In genomic region chr11:77207618-77208313, GRCh38 we compare ENCODE assay signal across 28 cellular contexts.
DNase-seq lines count a peak whose midpoint lies in the region; ATAC-seq and TF ChIP-seq lines count a peak whose summit lies in the region.
"Had no signal": no experiment of that assay in that cellular context is flagged by ENCODE, and none has a peak within 500 bp of the region (broad histone marks: within the 10 kb centered on the region; RNA-seq: fewer than 3 reads in every experiment).

No MANE protein-coding gene starts in this region.

- no peaks in the 10 kb centered on the region for H3K27me3 Mint-ChIP-seq in activated T-cell treated with anti-CD3 and anti-CD28 coated beads, Interleukin-2, amount 50 U/mL, for 24 hours
- peaks cover 2% of the 10 kb centered on the region for H3K27me3 Mint-ChIP-seq in endodermal cell (ENCODE audit: insufficient read depth)
- H3K27me3 Mint-ChIP-seq in osteocyte (ENCODE audit: unreplicated experiment): no peaks in the 10 kb centered on the region
- no peaks in the 10 kb centered on the region for H3K27me3 Mint-ChIP-seq in activated CD8-positive, alpha-beta T cell treated with anti-CD3 and anti-CD28 coated beads for 36 hours
- peaks cover 0 to 5% of the 10 kb centered on the region in 2 donors for H3K27me3 Mint-ChIP-seq in CD8-positive, alpha-beta memory T cell
- H3K27me3 Mint-ChIP-seq: activated CD4-positive, alpha-beta memory T cell treated with anti-CD3 and anti-CD28 coated beads, Interleukin-2, amount 10 ng/mL, durations not matched to agents 7 days and 5 days; activated naive CD4-positive, alpha-beta T cell treated with anti-CD3 and anti-CD28 coated beads, Interleukin-2, amount 50 U/mL, for 24 hours; activated T-helper 17 cell treated with anti-CD3 and anti-CD28 coated beads, Interleukin-2, amount 50 U/mL, for 72 hours; CD4-positive, alpha-beta T cell; naive thymus-derived CD4-positive, alpha-beta T cell had no signal

- H3K36me3 ChIP-seq in H7 (replicated peaks; ENCODE audit: control insufficient read depth, insufficient read depth, low read length) (no peaks in the 10 kb centered on the region), endodermal cell (ENCODE audit: control insufficient read depth, insufficient read depth, low read length) (no peaks in the 10 kb centered on the region)
- no peaks in the 10 kb centered on the region for H3K36me3 ChIP-seq in CD8-positive, alpha-beta memory T cell (ENCODE audit: insufficient read depth, low read length)
- H3K36me3 ChIP-seq: breast epithelium, colonic mucosa, suprapubic skin, upper lobe of left lung had no signal

- H3K36me3 Mint-ChIP-seq in activated T-cell treated with anti-CD3 and anti-CD28 coated beads, Interleukin-2, amount 50 U/mL, for 24 hours (ENCODE audit: low read depth): no peaks in the 10 kb centered on the region
- no peaks in the 10 kb centered on the region for H3K36me3 Mint-ChIP-seq in endodermal cell (ENCODE audit: low read depth)
- H3K36me3 Mint-ChIP-seq in osteocyte (ENCODE audit: unreplicated experiment): no peaks in the 10 kb centered on the region
- H3K36me3 Mint-ChIP-seq in activated CD8-positive, alpha-beta T cell treated with anti-CD3 and anti-CD28 coated beads for 36 hours (ENCODE audit: low read depth): no peaks in the 10 kb centered on the region
- no peaks in the 10 kb centered on the region for H3K36me3 Mint-ChIP-seq in CD8-positive, alpha-beta memory T cell
- H3K36me3 Mint-ChIP-seq: activated naive CD4-positive, alpha-beta T cell treated with anti-CD3 and anti-CD28 coated beads, Interleukin-2, amount 50 U/mL, for 24 hours; mesothelial cell of epicardium; naive thymus-derived CD4-positive, alpha-beta T cell had no signal

- H3K27ac Mint-ChIP-seq in activated T-cell treated with anti-CD3 and anti-CD28 coated beads, Interleukin-2, amount 50 U/mL, for 24 hours: no peak overlapping the region
- H3K27ac Mint-ChIP-seq in endodermal cell (no peak overlapping the region), osteocyte (ENCODE audit: unreplicated experiment) (no peak overlapping the region)
- H3K27ac Mint-ChIP-seq in activated CD8-positive, alpha-beta T cell treated with anti-CD3 and anti-CD28 coated beads for 36 hours: no peak overlapping the region
- H3K27ac Mint-ChIP-seq in CD8-positive, alpha-beta memory T cell: no peak overlapping the region
- H3K27ac Mint-ChIP-seq: activated CD4-positive, alpha-beta memory T cell treated with anti-CD3 and anti-CD28 coated beads, Interleukin-2, amount 10 ng/mL, durations not matched to agents 7 days and 5 days; activated naive CD4-positive, alpha-beta T cell treated with anti-CD3 and anti-CD28 coated beads, Interleukin-2, amount 50 U/mL, for 24 hours; activated T-helper 17 cell treated with anti-CD3 and anti-CD28 coated beads, Interleukin-2, amount 50 U/mL, for 72 hours; CD4-positive, alpha-beta T cell; mesothelial cell of epicardium; naive thymus-derived CD4-positive, alpha-beta T cell; T-helper 2 cell treated with Interferon-gamma antibody and Interleukin-4, amounts not matched to agents 5 μg/mL and 100 μg/mL, for 36 hours had no signal

- H3K4me1 Mint-ChIP-seq in activated T-cell treated with anti-CD3 and anti-CD28 coated beads, Interleukin-2, amount 50 U/mL, for 24 hours (ENCODE audit: low read depth): no peaks in the 10 kb centered on the region
- H3K4me1 Mint-ChIP-seq in endodermal cell (peaks cover 7% of the 10 kb centered on the region), osteocyte (ENCODE audit: unreplicated experiment) (no peaks in the 10 kb centered on the region)
- H3K4me1 Mint-ChIP-seq in activated CD8-positive, alpha-beta T cell treated with anti-CD3 and anti-CD28 coated beads for 36 hours (ENCODE audit: low read depth): no peaks in the 10 kb centered on the region
- no peaks in the 10 kb centered on the region for H3K4me1 Mint-ChIP-seq in CD8-positive, alpha-beta memory T cell
- H3K4me1 Mint-ChIP-seq: activated CD4-positive, alpha-beta memory T cell treated with anti-CD3 and anti-CD28 coated beads, Interleukin-2, amount 10 ng/mL, durations not matched to agents 7 days and 5 days; activated naive CD4-positive, alpha-beta T cell treated with anti-CD3 and anti-CD28 coated beads, Interleukin-2, amount 50 U/mL, for 24 hours; activated T-helper 17 cell treated with anti-CD3 and anti-CD28 coated beads, Interleukin-2, amount 50 U/mL, for 72 hours had no signal

- TF ChIP-seq CTCF in endodermal cell (conservative IDR thresholded peaks at IDR 0.05) (no peak), osteocyte (IDR thresholded peaks at IDR 0.05) (no peak)
- no peak for TF ChIP-seq CTCF in activated CD8-positive, alpha-beta T cell treated with anti-CD3 and anti-CD28 coated beads for 36 hours (IDR thresholded peaks at IDR 0.05)

- DNase-seq in activated T-cell treated with anti-CD3 and anti-CD28 coated beads, Interleukin-2, amount 50 U/mL, for 1 hour: peak; percentile 7
- no peak for DNase-seq in activated T-cell treated with anti-CD3 and anti-CD28 coated beads, Interleukin-2, amount 50 U/mL, for 24 hours
- DNase-seq in H7: peak; percentile 17
- DNase-seq in endodermal cell: peak; percentile 41
- DNase-seq in osteocyte (ENCODE audit: extremely low spot score, unreplicated experiment): peak; percentile 73
- DNase-seq in activated CD8-positive, alpha-beta T cell treated with anti-CD3 and anti-CD28 coated beads for 36 hours: no peak
- DNase-seq in CD8-positive, alpha-beta memory T cell: no peak
- DNase-seq in kidney glomerular epithelial cell (lab: John Stamatoyannopoulos, UW): no peak
- DNase-seq: colonic mucosa; effector memory CD4-positive, alpha-beta T cell; KG1; naive thymus-derived CD4-positive, alpha-beta T cell; NCI-H1930; NCI-H2171 treated with DMSO at 0.1 percent for 48 hours; NCI-H510A treated with DMSO at 0.1 percent for 48 hours; OCI-M1; stimulated activated CD4-positive, alpha-beta T cell treated with anti-CD3 and anti-CD28 coated beads, Interleukin-1b, Interleukin-23, amount 100 ng/mL, for 48 hours; stimulated activated naive CD4-positive, alpha-beta T cell treated with Interleukin-2 at 50 U/mL for 16 hours had no signal

- WGBS in endodermal cell (ENCODE audit: insufficient coverage in 1 of 2, insufficient read length in 1 of 2), 2 experiments: 93 to 97% methylated on average over 8 to 10 of the region's 10 CpGs

- no peaks in the 10 kb centered on the region for H3K4me1 ChIP-seq in endodermal cell (ENCODE audit: control insufficient read depth, insufficient read depth, low read length)
- no peaks in the 10 kb centered on the region for H3K4me1 ChIP-seq in CD8-positive, alpha-beta memory T cell (ENCODE audit: insufficient read depth, low read length)
- H3K4me1 ChIP-seq: breast epithelium, colonic mucosa, suprapubic skin, upper lobe of left lung had no signal

- POLR2A ChIA-PET in activated CD8-positive, alpha-beta T cell treated with anti-CD3 and anti-CD28 coated beads for 36 hours (lab: Charles Lee): no interaction called here
- POLR2A ChIA-PET in CD8-positive, alpha-beta memory T cell (lab: Charles Lee): no interaction called here

- no peak overlapping the region for H3K27ac ChIP-seq in endodermal cell (ENCODE audit: low read depth, low read length)
- H3K27ac ChIP-seq in CD8-positive, alpha-beta memory T cell (ENCODE audit: low read depth, low read length): no peak overlapping the region
- H3K27ac ChIP-seq: breast epithelium, colonic mucosa, suprapubic skin, upper lobe of left lung had no signal

- no peak for ATAC-seq in activated CD8-positive, alpha-beta T cell treated with anti-CD3 and anti-CD28 coated beads for 36 hours
- ATAC-seq: activated T-helper 17 cell treated with anti-CD3 and anti-CD28 coated beads, Interleukin-2, amount 50 U/mL, for 72 hours; naive thymus-derived CD4-positive, alpha-beta T cell had no signal

- H3K4me3 ChIP-seq in H7 (ENCODE audit: insufficient read depth, low read depth, low read length) (no peak overlapping the region), endodermal cell (ENCODE audit: low read length) (no peak overlapping the region)
- H3K4me3 ChIP-seq in CD8-positive, alpha-beta memory T cell (ENCODE audit: low read length): no peak overlapping the region
- H3K4me3 ChIP-seq: breast epithelium, colonic mucosa, smooth muscle cell, suprapubic skin, upper lobe of left lung had no signal

- intact Hi-C loops in activated CD8-positive, alpha-beta T cell treated with anti-CD3 and anti-CD28 coated beads for 36 hours (cut with micrococcal nuclease): no loop called here

- H3K27me3 ChIP-seq in H7 (ENCODE audit: control insufficient read depth, insufficient read depth, low read length) (no peaks in the 10 kb centered on the region), endodermal cell (ENCODE audit: control insufficient read depth, insufficient read depth, low read length, poor library complexity, severe bottlenecking) (no peaks in the 10 kb centered on the region)
- no peaks in the 10 kb centered on the region for H3K27me3 ChIP-seq in CD8-positive, alpha-beta memory T cell (ENCODE audit: insufficient read depth, low read length, poor library complexity, severe bottlenecking)
- H3K27me3 ChIP-seq: breast epithelium, colonic mucosa, suprapubic skin, upper lobe of left lung had no signal

- CTCF ChIA-PET in activated CD8-positive, alpha-beta T cell treated with anti-CD3 and anti-CD28 coated beads for 36 hours (lab: Charles Lee): no interaction called here
- CTCF ChIA-PET in CD8-positive, alpha-beta memory T cell (lab: Charles Lee): no interaction called here

- no peak overlapping the region for H3K9ac ChIP-seq in endodermal cell (ENCODE audit: extremely low read depth, low read length, poor library complexity, severe bottlenecking)

- H3K9me3 ChIP-seq in endodermal cell (ENCODE audit: control insufficient read depth, low read length): no peaks in the 10 kb centered on the region
- H3K9me3 ChIP-seq in CD8-positive, alpha-beta memory T cell (ENCODE audit: low read length): no peaks in the 10 kb centered on the region
- H3K9me3 ChIP-seq: breast epithelium, colonic mucosa, suprapubic skin, upper lobe of left lung had no signal

- no peaks in the 10 kb centered on the region for H3K9me3 Mint-ChIP-seq in activated T-cell treated with anti-CD3 and anti-CD28 coated beads, Interleukin-2, amount 50 U/mL, for 24 hours
- H3K9me3 Mint-ChIP-seq in endodermal cell: no peaks in the 10 kb centered on the region
- H3K9me3 Mint-ChIP-seq in osteocyte (ENCODE audit: unreplicated experiment): no peaks in the 10 kb centered on the region
- no peaks in the 10 kb centered on the region for H3K9me3 Mint-ChIP-seq in activated CD8-positive, alpha-beta T cell treated with anti-CD3 and anti-CD28 coated beads for 36 hours
- no peaks in the 10 kb centered on the region for H3K9me3 Mint-ChIP-seq in CD8-positive, alpha-beta memory T cell
- H3K9me3 Mint-ChIP-seq: activated CD4-positive, alpha-beta memory T cell treated with anti-CD3 and anti-CD28 coated beads, Interleukin-2, amount 10 ng/mL, durations not matched to agents 7 days and 5 days; activated naive CD4-positive, alpha-beta T cell treated with anti-CD3 and anti-CD28 coated beads, Interleukin-2, amount 50 U/mL, for 24 hours; activated T-helper 17 cell treated with anti-CD3 and anti-CD28 coated beads, Interleukin-2, amount 50 U/mL, for 72 hours; CD4-positive, alpha-beta T cell; mesothelial cell of epicardium; naive thymus-derived CD4-positive, alpha-beta T cell; T-helper 2 cell treated with Interferon-gamma antibody and Interleukin-4, amounts not matched to agents 5 μg/mL and 100 μg/mL, for 36 hours had no signal

- H3K4me3 Mint-ChIP-seq in activated T-cell treated with anti-CD3 and anti-CD28 coated beads, Interleukin-2, amount 50 U/mL, for 24 hours: no peak overlapping the region
- no peak overlapping the region for H3K4me3 Mint-ChIP-seq in endodermal cell
- no peak overlapping the region for H3K4me3 Mint-ChIP-seq in osteocyte (ENCODE audit: unreplicated experiment)
- no peak overlapping the region for H3K4me3 Mint-ChIP-seq in activated CD8-positive, alpha-beta T cell treated with anti-CD3 and anti-CD28 coated beads for 36 hours
- H3K4me3 Mint-ChIP-seq in CD8-positive, alpha-beta memory T cell: no peak overlapping the region
- H3K4me3 Mint-ChIP-seq: activated CD4-positive, alpha-beta memory T cell treated with anti-CD3 and anti-CD28 coated beads, Interleukin-2, amount 10 ng/mL, durations not matched to agents 7 days and 5 days; activated naive CD4-positive, alpha-beta T cell treated with anti-CD3 and anti-CD28 coated beads, Interleukin-2, amount 50 U/mL, for 24 hours; activated T-helper 17 cell treated with anti-CD3 and anti-CD28 coated beads, Interleukin-2, amount 50 U/mL, for 72 hours; CD4-positive, alpha-beta T cell; mesothelial cell of epicardium; naive thymus-derived CD4-positive, alpha-beta T cell; T-helper 2 cell treated with Interferon-gamma antibody and Interleukin-4, amounts not matched to agents 5 μg/mL and 100 μg/mL, for 36 hours had no signal

Comparison
In these comparisons a context has a peak if more than half of its experiments do, and no peak if none do; other contexts are left out.
1. DNase-seq: peak in activated T-cell treated with anti-CD3 and anti-CD28 coated beads, Interleukin-2, amount 50 U/mL, for 1 hour (single experiment), H7 (single experiment), endodermal cell (single experiment) and osteocyte (single experiment); none in activated T-cell treated with anti-CD3 and anti-CD28 coated beads, Interleukin-2, amount 50 U/mL, for 24 hours (single experiment), activated CD8-positive, alpha-beta T cell treated with anti-CD3 and anti-CD28 coated beads for 36 hours (single experiment), CD8-positive, alpha-beta memory T cell (0 of 5) and kidney glomerular epithelial cell (single experiment).